1 cellular context compared by ENCODE assay signal in genomic region chr17:68315930-68316329, GRCh38.
TF ChIP-seq lines count a peak whose summit lies in the region.

No MANE protein-coding gene starts in this region.

TF ChIP-seq in K562, 482 proteins besides CTCF, POLR2A, EP300 and RAD21:
- peak; percentile 49 for TF ChIP-seq RBM25 (IDR thresholded peaks at IDR 0.05; ENCODE audit: low read depth, low read length, severe bottlenecking)
- TF ChIP-seq RBM15 (IDR thresholded peaks at IDR 0.05; ENCODE audit: insufficient read depth, low read length): no peak
- TF ChIP-seq ZBTB2 (IDR thresholded peaks at IDR 0.05): no peak
- no peak for TF ChIP-seq E2F6 (IDR thresholded peaks at IDR 0.05; ENCODE audit: borderline replicate concordance in 1 of 2, extremely low read depth in 1 of 2, insufficient read depth in 1 of 2, insufficient read length in 1 of 2, low read depth in 1 of 2, low read length in 1 of 2, poor library complexity in 1 of 2, severe bottlenecking in 1 of 2)
- TF ChIP-seq TAL1 (IDR thresholded peaks at IDR 0.05): no peak
- no peak for TF ChIP-seq SAFB2 (IDR thresholded peaks at IDR 0.05; ENCODE audit: borderline replicate concordance, low read depth, low read length, severe bottlenecking)
- no peak for TF ChIP-seq STAT5A (IDR thresholded peaks at IDR 0.05; ENCODE audit: borderline replicate concordance, low read length)
- TF ChIP-seq ESRRB (CRISPR knock-in tag; IDR thresholded peaks at IDR 0.05; ENCODE audit: borderline replicate concordance): no peak
TF ChIP-seq in K562: peak in this region for 1.
